7 cellular contexts compared by ENCODE assay signal in genomic region chr10:120485946-120486345, GRCh38. TPM values are rescaled to one million over a fixed set of nuclear protein-coding genes. Genes with fewer than 3 reads are reported as not detected.
"Had no signal": no experiment of that assay in that cellular context is flagged by ENCODE, and none has a peak within 500 bp of the region (broad histone marks: within the 10 kb centered on the region; RNA-seq: fewer than 3 reads in every experiment).

No MANE protein-coding gene starts in this region.

- DNase-seq: H9, HCEC 1CT had no signal

- H3K4me3 ChIP-seq: GM23338 had no signal

- H3K36me3 Mint-ChIP-seq: IgD-negative memory B cell had no signal

- H3K27ac Mint-ChIP-seq: GM23338, H9, IgD-negative memory B cell had no signal

- H3K4me1 Mint-ChIP-seq: IgD-negative memory B cell had no signal

- ATAC-seq: GM23338, HepG2 had no signal

- H3K4me3 Mint-ChIP-seq: GM23338, H9, IgD-negative memory B cell had no signal

RNA-seq across cellular contexts. Expression of gene PLPP4, which starts 28.9 kb away (rescaled TPM):
- total RNA-seq: H1, H9, HepG2, HT-29 had no signal
- polyA plus RNA-seq: HepG2, IgD-negative memory B cell had no signal
